Comparison of ENCODE assay signal across 9 cellular contexts in the genomic region with DNA sequence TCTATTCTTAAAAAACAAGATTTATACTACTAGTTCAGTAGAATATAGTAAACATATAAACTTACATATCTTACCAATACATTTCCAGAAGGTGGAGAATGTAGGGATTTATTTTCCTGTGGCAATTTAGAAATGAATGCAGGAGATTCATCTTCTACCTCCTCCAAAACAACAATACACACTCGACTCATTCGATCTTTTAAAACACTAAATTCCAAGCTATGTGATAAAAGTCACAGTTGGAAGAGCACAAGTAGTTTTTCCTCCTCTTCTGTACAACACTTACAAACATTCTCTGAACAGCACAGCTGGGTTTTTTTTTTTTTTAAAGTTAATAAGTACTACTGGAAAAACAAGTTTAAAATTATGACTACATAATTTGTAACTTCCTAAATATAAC. TPM values are rescaled to one million over a fixed set of nuclear protein-coding genes. Genes with fewer than 3 reads are reported as not detected.
DNase-seq lines count a peak whose midpoint lies in the region; ATAC-seq and TF ChIP-seq lines count a peak whose summit lies in the region.
"Had no signal": no experiment of that assay in that cellular context is flagged by ENCODE, and none has a peak within 500 bp of the region (broad histone marks: within the 10 kb centered on the region; RNA-seq: fewer than 3 reads in every experiment).

No MANE protein-coding gene starts in this region.

- intact Hi-C loops in Panc1 (cut with micrococcal nuclease; ENCODE audit: unreplicated experiment): loop anchor here (5.0 kb wide), 1 partner anchor 164 kb away; no protein-coding TSS in a partner anchor

- H3K27ac ChIP-seq in Panc1 (ENCODE audit: low read length) (peak overlapping the region; percentile 98), epithelial cell of prostate (peak overlapping the region; percentile 78)

- peaks cover 9% of the 10 kb centered on the region for H3K4me1 Mint-ChIP-seq in endothelial cell (ENCODE audit: unreplicated experiment)

- no peak overlapping the region for H3K4me3 Mint-ChIP-seq in endothelial cell (ENCODE audit: unreplicated experiment)

- BruUV-seq in Panc1 (replicated peaks; lab: Mats Ljungman, UMichigan): no TSS peak

- TF ChIP-seq CTCF in Panc1 (IDR thresholded peaks at IDR 0.05) (no peak), endothelial cell (IDR thresholded peaks at IDR 0.05; ENCODE audit: unreplicated experiment) (no peak)

- H3K9me3 ChIP-seq in Panc1 (ENCODE audit: control insufficient read depth, insufficient read depth, low read depth, low read length): 0 out of 2 replicates have a peak, but pooled peaks cover 1% of the 10 kb centered on the region

- H3K27me3 ChIP-seq in Panc1 (ENCODE audit: control insufficient read depth, insufficient read depth, low read length): no peaks in the 10 kb centered on the region

- H3K4me1 ChIP-seq in Panc1 (ENCODE audit: control insufficient read depth, insufficient read depth, low read length): peaks cover 27% of the 10 kb centered on the region

- no peaks in the 10 kb centered on the region for H3K36me3 Mint-ChIP-seq in endothelial cell (ENCODE audit: low read depth, unreplicated experiment)

- in situ Hi-C loops in Panc1 (cut with HindIII; ENCODE audit: low pct_unique_long_range_greater_than_20kb, low sequenced_read_pairs): no loop called here

- DNase-seq in Panc1 (ENCODE audit: low read depth, low spot score): no peak
- DNase-seq in epithelial cell of prostate (ENCODE audit: low read depth, low spot score): no peak
- peak; percentile 81 for DNase-seq in renal cortical epithelial cell (ENCODE audit: low read depth)
- no peak for DNase-seq in endothelial cell (ENCODE audit: low spot score)
- no peak for DNase-seq in retina
- no peak for DNase-seq in D341Med (ENCODE audit: low spot score)
- DNase-seq: nucleus accumbens had no signal

- POLR2A ChIA-PET in Panc1 (lab: Charles Lee): interaction anchor here (0.6 to 0.9 kb wide), 3 partner anchors 9 to 30 kb away, joined by 3 to 6 read pairs (median 5); no protein-coding TSS in a partner anchor

- CTCF ChIA-PET in Panc1 (lab: Charles Lee): interaction anchor here (0.7 kb wide), 1 partner anchor 16 kb away, joined by 6 read pairs; no protein-coding TSS in a partner anchor

- no peak overlapping the region for H3K27ac Mint-ChIP-seq in endothelial cell (ENCODE audit: unreplicated experiment)

- H3K9me3 Mint-ChIP-seq in endothelial cell (ENCODE audit: unreplicated experiment): no peaks in the 10 kb centered on the region

- no peaks in the 10 kb centered on the region for H3K27me3 Mint-ChIP-seq in endothelial cell (ENCODE audit: unreplicated experiment)

- H3K4me3 ChIP-seq in GM08714 (ENCODE audit: low read length): peak overlapping the region; percentile 99; the same call in 1 of the 2 replicates
- peak overlapping the region; percentile 50 to 80 for H3K4me3 ChIP-seq in Panc1 (ENCODE audit: low read depth in 2 of 2, low read length in 2 of 2)

- ATAC-seq in Panc1: no peak
- no peak for ATAC-seq in HG03571 (IDR thresholded peaks at IDR 0.05; ENCODE audit: unreplicated experiment)

- peaks cover 4% of the 10 kb centered on the region; the same call in 1 of the 2 replicates for H3K36me3 ChIP-seq in Panc1 (ENCODE audit: control insufficient read depth, insufficient read depth, low read length)

RNA-seq across cellular contexts. Expression of gene ANKRD28, which starts 1.4 kb away (rescaled TPM):
- total RNA-seq in Panc1 (2021; ENCODE audit: unreplicated experiment): 89.3 TPM
- 35.0 TPM for polyA plus RNA-seq in Panc1 (2012; ENCODE audit: insufficient read length)
- total RNA-seq in renal cortical epithelial cell: 57.3 and 88.0 TPM in 2 replicates
- total RNA-seq in endothelial cell (ENCODE audit: unreplicated experiment): 22.6 TPM
